ENCODE assay signal across 2 cellular contexts in the genomic region with DNA sequence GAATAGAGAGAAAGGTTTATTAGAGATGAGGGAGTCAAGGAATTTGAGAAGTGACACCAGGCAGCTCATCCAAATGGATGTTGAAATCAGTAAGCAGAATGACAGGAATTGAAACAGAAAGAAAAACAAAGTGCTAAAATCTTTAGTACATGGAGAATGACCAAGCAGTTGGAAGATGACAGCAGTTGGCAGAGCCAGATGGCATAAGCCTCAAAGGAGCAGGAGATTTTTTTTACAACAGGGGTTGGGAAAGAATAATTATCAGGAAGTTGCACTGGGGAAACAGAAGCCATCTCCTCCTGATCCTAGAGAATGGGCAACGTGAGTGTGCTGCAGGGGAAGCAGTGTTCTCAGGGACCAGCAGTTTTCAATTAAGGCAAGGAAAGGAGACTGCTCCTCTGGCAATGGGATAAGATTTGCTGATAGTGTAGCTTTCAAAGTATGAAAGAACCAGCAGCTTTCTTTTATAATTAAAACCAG.
TF ChIP-seq lines count a peak whose summit lies in the region.

No MANE protein-coding gene starts in this region.

TF ChIP-seq in liver, 16 proteins besides CTCF, POLR2A, EP300 and RAD21:
- TF ChIP-seq, protein P1, sequence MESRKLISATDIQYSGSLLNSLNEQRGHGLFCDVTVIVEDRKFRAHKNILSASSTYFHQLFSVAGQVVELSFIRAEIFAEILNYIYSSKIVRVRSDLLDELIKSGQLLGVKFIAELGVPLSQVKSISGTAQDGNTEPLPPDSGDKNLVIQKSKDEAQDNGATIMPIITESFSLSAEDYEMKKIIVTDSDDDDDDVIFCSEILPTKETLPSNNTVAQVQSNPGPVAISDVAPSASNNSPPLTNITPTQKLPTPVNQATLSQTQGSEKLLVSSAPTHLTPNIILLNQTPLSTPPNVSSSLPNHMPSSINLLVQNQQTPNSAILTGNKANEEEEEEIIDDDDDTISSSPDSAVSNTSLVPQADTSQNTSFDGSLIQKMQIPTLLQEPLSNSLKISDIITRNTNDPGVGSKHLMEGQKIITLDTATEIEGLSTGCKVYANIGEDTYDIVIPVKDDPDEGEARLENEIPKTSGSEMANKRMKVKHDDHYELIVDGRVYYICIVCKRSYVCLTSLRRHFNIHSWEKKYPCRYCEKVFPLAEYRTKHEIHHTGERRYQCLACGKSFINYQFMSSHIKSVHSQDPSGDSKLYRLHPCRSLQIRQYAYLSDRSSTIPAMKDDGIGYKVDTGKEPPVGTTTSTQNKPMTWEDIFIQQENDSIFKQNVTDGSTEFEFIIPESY (IDR thresholded peaks at IDR 0.05), result no peak
- peak; percentile 20 to 89 for TF ChIP-seq JUND (IDR thresholded peaks at IDR 0.05)
- TF ChIP-seq RXRA (IDR thresholded peaks at IDR 0.05), result peak in 1 of 2 donors; percentile 27
- TF ChIP-seq HNF4A (conservative IDR thresholded peaks at IDR 0.05), result peak in 1 of 2 donors; percentile 20
- TF ChIP-seq SP1 (IDR thresholded peaks at IDR 0.05), result peak; percentile 35
- TF ChIP-seq, protein P2, sequence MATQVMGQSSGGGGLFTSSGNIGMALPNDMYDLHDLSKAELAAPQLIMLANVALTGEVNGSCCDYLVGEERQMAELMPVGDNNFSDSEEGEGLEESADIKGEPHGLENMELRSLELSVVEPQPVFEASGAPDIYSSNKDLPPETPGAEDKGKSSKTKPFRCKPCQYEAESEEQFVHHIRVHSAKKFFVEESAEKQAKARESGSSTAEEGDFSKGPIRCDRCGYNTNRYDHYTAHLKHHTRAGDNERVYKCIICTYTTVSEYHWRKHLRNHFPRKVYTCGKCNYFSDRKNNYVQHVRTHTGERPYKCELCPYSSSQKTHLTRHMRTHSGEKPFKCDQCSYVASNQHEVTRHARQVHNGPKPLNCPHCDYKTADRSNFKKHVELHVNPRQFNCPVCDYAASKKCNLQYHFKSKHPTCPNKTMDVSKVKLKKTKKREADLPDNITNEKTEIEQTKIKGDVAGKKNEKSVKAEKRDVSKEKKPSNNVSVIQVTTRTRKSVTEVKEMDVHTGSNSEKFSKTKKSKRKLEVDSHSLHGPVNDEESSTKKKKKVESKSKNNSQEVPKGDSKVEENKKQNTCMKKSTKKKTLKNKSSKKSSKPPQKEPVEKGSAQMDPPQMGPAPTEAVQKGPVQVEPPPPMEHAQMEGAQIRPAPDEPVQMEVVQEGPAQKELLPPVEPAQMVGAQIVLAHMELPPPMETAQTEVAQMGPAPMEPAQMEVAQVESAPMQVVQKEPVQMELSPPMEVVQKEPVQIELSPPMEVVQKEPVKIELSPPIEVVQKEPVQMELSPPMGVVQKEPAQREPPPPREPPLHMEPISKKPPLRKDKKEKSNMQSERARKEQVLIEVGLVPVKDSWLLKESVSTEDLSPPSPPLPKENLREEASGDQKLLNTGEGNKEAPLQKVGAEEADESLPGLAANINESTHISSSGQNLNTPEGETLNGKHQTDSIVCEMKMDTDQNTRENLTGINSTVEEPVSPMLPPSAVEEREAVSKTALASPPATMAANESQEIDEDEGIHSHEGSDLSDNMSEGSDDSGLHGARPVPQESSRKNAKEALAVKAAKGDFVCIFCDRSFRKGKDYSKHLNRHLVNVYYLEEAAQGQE (IDR thresholded peaks at IDR 0.05), result no peak

TF ChIP-seq in HepG2, 621 proteins besides CTCF, POLR2A, EP300 and RAD21:
- TF ChIP-seq NFE2L1 (CRISPR knock-in tag; IDR thresholded peaks at IDR 0.05; ENCODE audit: borderline replicate concordance) (no peak), ZSCAN22 (CRISPR knock-in tag; IDR thresholded peaks at IDR 0.05) (no peak), MAFG (CRISPR knock-in tag; IDR thresholded peaks at IDR 0.05) (no peak), CAMTA2 (CRISPR knock-in tag; IDR thresholded peaks at IDR 0.05; ENCODE audit: borderline replicate concordance) (no peak), HNRNPK (IDR thresholded peaks at IDR 0.05; ENCODE audit: low read depth, low read length, poor library complexity, severe bottlenecking) (no peak), HMG20B (CRISPR knock-in tag; conservative IDR thresholded peaks at IDR 0.05) (no peak), BHLHE40 (IDR thresholded peaks at IDR 0.05; ENCODE audit: low read length) (no peak), CEBPG (CRISPR knock-in tag; IDR thresholded peaks at IDR 0.05) (no peak)
- TF ChIP-seq, protein P3, sequence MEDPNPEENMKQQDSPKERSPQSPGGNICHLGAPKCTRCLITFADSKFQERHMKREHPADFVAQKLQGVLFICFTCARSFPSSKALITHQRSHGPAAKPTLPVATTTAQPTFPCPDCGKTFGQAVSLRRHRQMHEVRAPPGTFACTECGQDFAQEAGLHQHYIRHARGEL (CRISPR knock-in tag; IDR thresholded peaks at IDR 0.05), result no peak
- TF ChIP-seq, protein P4, sequence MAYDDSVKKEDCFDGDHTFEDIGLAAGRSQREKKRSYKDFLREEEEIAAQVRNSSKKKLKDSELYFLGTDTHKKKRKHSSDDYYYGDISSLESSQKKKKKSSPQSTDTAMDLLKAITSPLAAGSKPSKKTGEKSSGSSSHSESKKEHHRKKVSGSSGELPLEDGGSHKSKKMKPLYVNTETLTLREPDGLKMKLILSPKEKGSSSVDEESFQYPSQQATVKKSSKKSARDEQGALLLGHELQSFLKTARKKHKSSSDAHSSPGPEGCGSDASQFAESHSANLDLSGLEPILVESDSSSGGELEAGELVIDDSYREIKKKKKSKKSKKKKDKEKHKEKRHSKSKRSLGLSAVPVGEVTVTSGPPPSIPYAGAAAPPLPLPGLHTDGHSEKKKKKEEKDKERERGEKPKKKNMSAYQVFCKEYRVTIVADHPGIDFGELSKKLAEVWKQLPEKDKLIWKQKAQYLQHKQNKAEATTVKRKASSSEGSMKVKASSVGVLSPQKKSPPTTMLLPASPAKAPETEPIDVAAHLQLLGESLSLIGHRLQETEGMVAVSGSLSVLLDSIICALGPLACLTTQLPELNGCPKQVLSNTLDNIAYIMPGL (CRISPR knock-in tag; IDR thresholded peaks at IDR 0.05; ENCODE audit: borderline replicate concordance in 1 of 2, low read depth in 1 of 2), result no peak
